Comparison of ENCODE assay signal across 16 cellular contexts in genomic region chr2:118565816-118566540, GRCh38.
DNase-seq lines count a peak whose midpoint lies in the region; TF ChIP-seq lines count a peak whose summit lies in the region.
"Had no signal": no experiment of that assay in that cellular context is flagged by ENCODE, and none has a peak within 500 bp of the region (broad histone marks: within the 10 kb centered on the region; RNA-seq: fewer than 3 reads in every experiment).

No MANE protein-coding gene starts in this region.

- H3K4me2 ChIP-seq in osteoblast (ENCODE audit: insufficient read depth, low read length), result no peak overlapping the region

- H3K4me1 ChIP-seq in adipocyte (ENCODE audit: control insufficient read depth, insufficient read depth, low read length), result peaks cover 45% of the 10 kb centered on the region
- H3K4me1 ChIP-seq in osteoblast (ENCODE audit: insufficient read depth, low read length), result no peaks in the 10 kb centered on the region

- H3K79me2 ChIP-seq in osteoblast (ENCODE audit: insufficient read depth, low read length), result no peaks in the 10 kb centered on the region

- no peak for TF ChIP-seq CTCF in osteoblast (IDR thresholded peaks at IDR 0.05; ENCODE audit: extremely low read depth, low read depth, low read length)

- H3K27me3 ChIP-seq in adipocyte (replicated peaks; ENCODE audit: control insufficient read depth, insufficient read depth, low read length) (no peaks in the 10 kb centered on the region), osteoblast (ENCODE audit: insufficient read depth, low read length) (peaks cover 3% of the 10 kb centered on the region)

- H3K27ac ChIP-seq in osteoblast (ENCODE audit: low read depth, low read length), result no peak overlapping the region

- H3K9me3 ChIP-seq in adipocyte (ENCODE audit: control insufficient read depth, low read length) (no peaks in the 10 kb centered on the region), osteoblast (ENCODE audit: low read depth, low read length) (no peaks in the 10 kb centered on the region)

- peak; percentile 21 for DNase-seq in AG20443 (ENCODE audit: low spot score)
- DNase-seq in adipocyte (ENCODE audit: low read depth), result no peak
- DNase-seq in islet precursor cell, result peak; percentile 76
- no peak for DNase-seq in activated T-cell treated with anti-CD3 and anti-CD28 coated beads, Interleukin-2, amount 50 U/mL, for 48 hours
- DNase-seq in osteoblast (ENCODE audit: insufficient read length, low spot score, missing footprints), result no peak
- DNase-seq in NK-92 treated with Interleukin-12 subunit alpha and Interleukin-12 subunit beta, amount 100 ng/mL, for 24 hours (lab: John Stamatoyannopoulos, UW), result no peak
- no peak for DNase-seq in NCI-H187 treated with DMSO at 0.1 percent for 48 hours (lab: John Stamatoyannopoulos, UW)
- DNase-seq: ACHN; CD8-positive, alpha-beta T cell; COR-L47; DMS153; DND-41; GF-D8; GOT3; H9 had no signal

- no peaks in the 10 kb centered on the region for H4K20me1 ChIP-seq in osteoblast (ENCODE audit: insufficient read depth, low read length)

- H3K4me3 ChIP-seq in adipocyte (ENCODE audit: low read length) (no peak overlapping the region), osteoblast (ENCODE audit: insufficient read depth, low read length) (no peak overlapping the region)
- H3K4me3 ChIP-seq: K562 had no signal

- H3K9ac ChIP-seq in adipocyte (ENCODE audit: low read length), result peak overlapping the region; percentile 2

- no peaks in the 10 kb centered on the region for H3K36me3 ChIP-seq in adipocyte (ENCODE audit: control insufficient read depth, insufficient read depth, low read length, severe bottlenecking)
- H3K36me3 ChIP-seq in osteoblast (ENCODE audit: insufficient read depth, low read length), result no peaks in the 10 kb centered on the region

- H2AFZ ChIP-seq in osteoblast (ENCODE audit: low read length), result no peak overlapping the region

Comparison
In these comparisons a context has a peak if more than half of its experiments do, and no peak if none do; other contexts are left out.
1. DNase-seq: peak in AG20443 (single experiment) and islet precursor cell (single experiment); none in adipocyte (single experiment), activated T-cell treated with anti-CD3 and anti-CD28 coated beads, Interleukin-2, amount 50 U/mL, for 48 hours (0 of 2), osteoblast (single experiment), NK-92 treated with Interleukin-12 subunit alpha and Interleukin-12 subunit beta, amount 100 ng/mL, for 24 hours (single experiment) and NCI-H187 treated with DMSO at 0.1 percent for 48 hours (single experiment).